17 cellular contexts compared by ENCODE assay signal in the genomic region with DNA sequence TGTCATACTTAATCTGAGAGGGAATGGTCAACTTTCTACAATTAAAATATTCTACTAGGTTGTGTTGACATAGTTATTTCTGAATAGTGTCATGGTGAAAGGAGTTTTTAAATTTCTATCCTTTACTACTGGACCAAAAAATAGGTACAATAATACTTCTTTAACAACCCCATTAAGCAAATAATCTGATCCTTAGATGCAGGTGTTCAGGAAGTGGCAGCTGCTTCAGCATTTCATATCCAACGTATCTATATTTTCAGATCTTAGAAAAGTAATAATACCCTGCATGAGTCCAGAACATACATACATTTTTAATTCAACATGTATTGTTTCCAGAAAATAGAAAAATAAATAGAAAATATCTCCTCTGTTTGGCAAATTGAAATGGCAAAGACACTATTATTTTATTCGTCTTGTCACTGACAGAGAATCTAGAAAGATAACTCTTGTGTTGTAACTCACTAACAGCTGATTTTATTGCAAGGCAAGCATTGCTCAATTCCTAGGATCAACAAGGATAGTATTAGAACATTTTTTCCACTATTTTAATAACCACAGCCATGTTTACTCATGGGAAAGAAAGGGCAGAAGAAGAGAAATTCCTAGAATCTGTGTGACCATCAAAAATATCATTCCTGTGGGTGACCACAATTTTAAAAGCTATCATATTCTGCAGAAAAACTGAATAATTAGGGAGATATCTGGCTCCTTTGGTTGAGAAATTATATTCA.
"Had no signal": no experiment of that assay in that cellular context is flagged by ENCODE, and none has a peak within 500 bp of the region (broad histone marks: within the 10 kb centered on the region; RNA-seq: fewer than 3 reads in every experiment).

No MANE protein-coding gene starts in this region.

- H3K27me3 Mint-ChIP-seq: memory B cell; naive thymus-derived CD8-positive, alpha-beta T cell; stimulated activated memory B cell treated with anti-CD40 and anti-IgM and Interleukin-4, amounts not matched to agents 10 μg/mL and 1 μg/mL and 100 μg/mL, for 72 hours had no signal

- H3K4me1 ChIP-seq: left ventricle myocardium inferior, parathyroid adenoma, thyroid gland had no signal

- H3K36me3 Mint-ChIP-seq: memory B cell; naive thymus-derived CD8-positive, alpha-beta T cell; stimulated activated memory B cell treated with anti-CD40 and anti-IgM and Interleukin-4, amounts not matched to agents 10 μg/mL and 1 μg/mL and 100 μg/mL, for 72 hours had no signal

- H3K9me3 Mint-ChIP-seq: memory B cell; stimulated activated memory B cell treated with anti-CD40 and anti-IgM and Interleukin-4, amounts not matched to agents 10 μg/mL and 1 μg/mL and 100 μg/mL, for 72 hours had no signal

- H3K9ac ChIP-seq: parathyroid adenoma had no signal

- H3K4me3 ChIP-seq: dorsolateral prefrontal cortex, left ventricle myocardium inferior, thyroid gland had no signal

- H3K27me3 ChIP-seq: dorsolateral prefrontal cortex, thyroid gland had no signal

- H3K36me3 ChIP-seq: left ventricle myocardium inferior, thyroid gland had no signal

- H3K4me3 Mint-ChIP-seq: memory B cell; naive thymus-derived CD8-positive, alpha-beta T cell; stimulated activated memory B cell treated with anti-CD40 and anti-IgM and Interleukin-4, amounts not matched to agents 10 μg/mL and 1 μg/mL and 100 μg/mL, for 72 hours had no signal

- H3K4me1 Mint-ChIP-seq: memory B cell; naive thymus-derived CD8-positive, alpha-beta T cell; stimulated activated memory B cell treated with anti-CD40 and anti-IgM and Interleukin-4, amounts not matched to agents 10 μg/mL and 1 μg/mL and 100 μg/mL, for 72 hours had no signal

- H3K27ac ChIP-seq: dorsolateral prefrontal cortex, left ventricle myocardium inferior, parathyroid adenoma, thyroid gland had no signal

- DNase-seq: activated CD4-positive, alpha-beta T cell treated with anti-CD3 and anti-CD28 coated beads, Interleukin-2, amount 50 U/mL, for 4 hours; activated CD4-positive, CD25-positive, alpha-beta regulatory T cell treated with anti-CD3 and anti-CD28 coated beads, Interleukin-2, amount 50 U/mL, for 72 hours; activated naive CD4-positive, alpha-beta T cell treated with Interleukin-2 at 50 U/mL for 16 hours; activated T-cell treated with anti-CD3 and anti-CD28 coated beads for 4 hours; anterior cingulate cortex; dorsolateral prefrontal cortex; hippocampal formation; kidney; left ventricle myocardium inferior; naive thymus-derived CD8-positive, alpha-beta T cell; stimulated activated CD4-positive, alpha-beta T cell treated with anti-CD3 and anti-CD28 coated beads, Interleukin-2, amount 100 ng/mL, for 48 hours; thyroid gland had no signal

- FAIRE-seq: bronchial epithelial cell, endometrium had no signal

- H2AFZ ChIP-seq: parathyroid adenoma had no signal

- H3K79me2 ChIP-seq: parathyroid adenoma had no signal

- H3K27ac Mint-ChIP-seq: memory B cell; naive thymus-derived CD8-positive, alpha-beta T cell; stimulated activated memory B cell treated with anti-CD40 and anti-IgM and Interleukin-4, amounts not matched to agents 10 μg/mL and 1 μg/mL and 100 μg/mL, for 72 hours had no signal

- H3K9me3 ChIP-seq: thyroid gland had no signal

- ATAC-seq: naive thymus-derived CD8-positive, alpha-beta T cell; stimulated activated memory B cell treated with anti-CD40 and anti-IgM and Interleukin-4, amounts not matched to agents 10 μg/mL and 1 μg/mL and 100 μg/mL, for 72 hours had no signal
